Comparison of ENCODE assay signal across 8 cellular contexts in genomic region chr22:20430641-20431519, GRCh38. TPM values are rescaled to one million over a fixed set of nuclear protein-coding genes. Genes with fewer than 3 reads are reported as not detected.
DNase-seq lines count a peak whose midpoint lies in the region; ATAC-seq and TF ChIP-seq lines count a peak whose summit lies in the region.

No MANE protein-coding gene starts in this region.

- no peak overlapping the region for H3K9ac ChIP-seq in mucosa of rectum (ENCODE audit: low read depth in 1 of 2, low read length in 2 of 2)

- peak overlapping the region; percentile 30 to 48 for H3K4me3 ChIP-seq in mucosa of rectum (ENCODE audit: low read length in 2 of 2)
- no peak overlapping the region for H3K4me3 ChIP-seq in testis

- intact Hi-C loops in testis (cut with DNase I; ENCODE audit: low total_unique reads) = no loop called here

- TF ChIP-seq CTCF in 22Rv1 (IDR thresholded peaks at IDR 0.05) = peak; percentile 74
- no peak for TF ChIP-seq CTCF in testis (IDR thresholded peaks at IDR 0.05)

- DNase-seq in HT-29 (ENCODE audit: low spot score) (peak; percentile 72), ecto neural progenitor cell (ENCODE audit: low spot score) (peak; percentile 78), testis (peak; percentile 54), OCI-M1 (lab: John Stamatoyannopoulos, UW) (no peak)
- peak; percentile 49 for DNase-seq in activated CD4-positive, alpha-beta T cell treated with anti-CD3 and anti-CD28 coated beads for 1 hour

- 34% methylated on average over 46 of the region's 106 CpGs; no CpG with 5 or more reads in 1 of the 2 donors for WGBS in testis, 2 donors

- H3K9me3 ChIP-seq in mucosa of rectum (ENCODE audit: control insufficient read depth in 2 of 2, low read length in 2 of 2) (no peaks in the 10 kb centered on the region), testis (no peaks in the 10 kb centered on the region)

- H3K36me3 ChIP-seq in mucosa of rectum (ENCODE audit: control insufficient read depth in 2 of 2, insufficient read depth in 2 of 2, low read length in 2 of 2) (no peaks in the 10 kb centered on the region), testis (ENCODE audit: low read depth, missing control alignments) (no peaks in the 10 kb centered on the region)

- TF ChIP-seq POLR2A in testis (IDR thresholded peaks at IDR 0.05) = no peak

- no peak for ATAC-seq in GM18498 (IDR thresholded peaks at IDR 0.05; ENCODE audit: unreplicated experiment)

- peaks cover 24 to 26% of the 10 kb centered on the region in 2 donors for H3K4me1 ChIP-seq in mucosa of rectum (ENCODE audit: control insufficient read depth in 2 of 2, insufficient read depth in 2 of 2, low read length in 2 of 2)
- H3K4me1 ChIP-seq in testis = peaks cover 6% of the 10 kb centered on the region

- H3K27ac ChIP-seq in 22Rv1 = peak overlapping the region; percentile 56
- no peak overlapping the region for H3K27ac ChIP-seq in mucosa of rectum (ENCODE audit: low read depth in 2 of 2, low read length in 2 of 2)
- no peak overlapping the region for H3K27ac ChIP-seq in testis

- H3K27me3 ChIP-seq in mucosa of rectum (ENCODE audit: control insufficient read depth in 2 of 2, insufficient read depth in 2 of 2, low read length in 2 of 2) (peaks cover 50 to 70% of the 10 kb centered on the region in 2 donors), testis (no peaks in the 10 kb centered on the region)

RNA-seq across cellular contexts. Expression of gene SCARF2, which starts 6.7 kb away (rescaled TPM):
- 0.18 and 0.39 TPM in 2 replicates for total RNA-seq in HT-29 (2014; rRNA removed; shearing (Covaris generic))
- 10 to 100 TPM; 10.4 to 12.3 TPM for total RNA-seq in testis
- 3.3 TPM for polyA plus RNA-seq in testis (ENCODE audit: insufficient read depth, low read depth, low replicate concordance)

RNA-seq across cellular contexts. Expression of gene ZNF74, which starts 36.9 kb away (rescaled TPM):
- 18.6 and 22.2 TPM in 2 replicates for total RNA-seq in HT-29 (2014; rRNA removed; shearing (Covaris generic))
- total RNA-seq in testis = 10 to 100 TPM in 1 of 2 donors, 1 to 10 TPM in 1; 6.5 to 11.8 TPM
- 4.1 TPM for polyA plus RNA-seq in testis (ENCODE audit: insufficient read depth, low read depth, low replicate concordance)

Comparison
In these comparisons a context has a peak if more than half of its experiments do, and no peak if none do; other contexts are left out.
1. H3K4me3 ChIP-seq: peak in mucosa of rectum (2 of 2); none in testis (0 of 2).